ENCODE assay signal across 22 cellular contexts in genomic region chr15:63446260-63446659, GRCh38. TPM values are rescaled to one million over a fixed set of nuclear protein-coding genes. Genes with fewer than 3 reads are reported as not detected.
DNase-seq lines count a peak whose midpoint lies in the region; ATAC-seq lines count a peak whose summit lies in the region.
"Had no signal": no experiment of that assay in that cellular context is flagged by ENCODE, and none has a peak within 500 bp of the region (broad histone marks: within the 10 kb centered on the region; RNA-seq: fewer than 3 reads in every experiment).

No MANE protein-coding gene starts in this region.

- H3K36me3 Mint-ChIP-seq in activated CD4-positive, alpha-beta T cell treated with anti-CD3 and anti-CD28 coated beads, Interleukin-2, amount 10 ng/mL, durations not matched to agents 24 days and 14 days (ENCODE audit: low read depth) = no peaks in the 10 kb centered on the region
- H3K36me3 Mint-ChIP-seq in IgD-negative memory B cell = no peaks in the 10 kb centered on the region
- H3K36me3 Mint-ChIP-seq in activated T-helper 17 cell treated with anti-CD3 and anti-CD28 coated beads, Interleukin-2, amount 50 U/mL, for 72 hours (ENCODE audit: low read depth) = no peaks in the 10 kb centered on the region
- peaks cover 0 to 1% (median 0%) of the 10 kb centered on the region in 5 donors for H3K36me3 Mint-ChIP-seq in naive thymus-derived CD4-positive, alpha-beta T cell
- H3K36me3 Mint-ChIP-seq: CD14-positive monocyte, type B pancreatic cell had no signal

- ATAC-seq in activated T-helper 17 cell treated with anti-CD3 and anti-CD28 coated beads, Interleukin-2, amount 50 U/mL, for 72 hours (replicated peaks) = peak; percentile 38
- ATAC-seq in naive thymus-derived CD4-positive, alpha-beta T cell = peak; percentile 88
- ATAC-seq: foreskin keratinocyte, HCT116, heart left ventricle, Panc1, right lobe of liver had no signal

- no peak overlapping the region for H3K27ac Mint-ChIP-seq in activated CD4-positive, alpha-beta T cell treated with anti-CD3 and anti-CD28 coated beads, Interleukin-2, amount 10 ng/mL, durations not matched to agents 24 days and 14 days
- H3K27ac Mint-ChIP-seq in IgD-negative memory B cell = peak overlapping the region in 2 of 3 donors; percentile 21 to 59
- H3K27ac Mint-ChIP-seq in activated T-helper 17 cell treated with anti-CD3 and anti-CD28 coated beads, Interleukin-2, amount 50 U/mL, for 72 hours = peak overlapping the region; percentile 25
- peak overlapping the region in 6 of 9 donors; percentile 4 to 86 (median 70) for H3K27ac Mint-ChIP-seq in naive thymus-derived CD4-positive, alpha-beta T cell
- H3K27ac Mint-ChIP-seq: T-helper 2 cell treated with Interferon-gamma antibody and Interleukin-4, amounts not matched to agents 5 μg/mL and 100 μg/mL, for 36 hours; type B pancreatic cell had no signal

- peak; percentile 60 for DNase-seq in activated CD4-positive, alpha-beta T cell treated with anti-CD3 and anti-CD28 coated beads, Interleukin-2, amount 10 ng/mL, durations not matched to agents 24 days and 14 days
- no peak for DNase-seq in activated CD4-positive, alpha-beta T cell treated with anti-CD3 and anti-CD28 coated beads, Interleukin-2, amount 50 U/mL, for 48 hours
- DNase-seq in naive thymus-derived CD4-positive, alpha-beta T cell = peak in 6 of 9 donors; percentile 31 to 76 (median 54)
- DNase-seq in DMS53 treated with DMSO at 0.1 percent for 48 hours (lab: John Stamatoyannopoulos, UW; ENCODE audit: unreplicated experiment) = no peak
- no peak for DNase-seq in NCI-H82 treated with DMSO at 0.1 percent for 48 hours (lab: John Stamatoyannopoulos, UW; ENCODE audit: unreplicated experiment)
- DNase-seq in H4 (ENCODE audit: low spot score) = no peak
- DNase-seq: activated CD4-positive, alpha-beta T cell treated with anti-CD3 and anti-CD28 coated beads for 1 hour; dermis blood vessel endothelial cell; esophagus squamous epithelium; foreskin keratinocyte; heart left ventricle; right lobe of liver; SHP77; spleen; substantia nigra had no signal

- H3K27ac ChIP-seq in naive thymus-derived CD4-positive, alpha-beta T cell (ENCODE audit: low read depth, low read length) = peak overlapping the region; percentile 63
- H3K27ac ChIP-seq: esophagus squamous epithelium, foreskin keratinocyte, heart left ventricle, right lobe of liver had no signal

- peaks cover 0 to 2% of the 10 kb centered on the region in 2 donors for H3K4me1 ChIP-seq in naive thymus-derived CD4-positive, alpha-beta T cell (ENCODE audit: control insufficient read depth in 2 of 2, insufficient read depth in 2 of 2, low read length in 2 of 2)
- H3K4me1 ChIP-seq: foreskin keratinocyte had no signal

- peaks cover 9% of the 10 kb centered on the region for H3K27me3 Mint-ChIP-seq in activated CD4-positive, alpha-beta T cell treated with anti-CD3 and anti-CD28 coated beads, Interleukin-2, amount 10 ng/mL, durations not matched to agents 24 days and 14 days
- peaks cover 3% of the 10 kb centered on the region for H3K27me3 Mint-ChIP-seq in IgD-negative memory B cell
- no peaks in the 10 kb centered on the region for H3K27me3 Mint-ChIP-seq in activated T-helper 17 cell treated with anti-CD3 and anti-CD28 coated beads, Interleukin-2, amount 50 U/mL, for 72 hours
- peaks cover 0 to 10% (median 0%) of the 10 kb centered on the region in 5 donors for H3K27me3 Mint-ChIP-seq in naive thymus-derived CD4-positive, alpha-beta T cell
- H3K27me3 Mint-ChIP-seq: type B pancreatic cell had no signal

- POLR2A ChIA-PET in naive thymus-derived CD4-positive, alpha-beta T cell (lab: Charles Lee) = interaction anchor here (1.9 kb wide), 1 partner anchor 9 kb away, joined by 9 read pairs; no protein-coding TSS in a partner anchor

- no peak overlapping the region for H3K4me3 ChIP-seq in naive thymus-derived CD4-positive, alpha-beta T cell (ENCODE audit: low read length)
- H3K4me3 ChIP-seq: esophagus squamous epithelium, heart left ventricle, right lobe of liver, spleen had no signal

- intact Hi-C loops in activated CD4-positive, alpha-beta T cell treated with anti-CD3 and anti-CD28 coated beads, Interleukin-2, amount 10 ng/mL, durations not matched to agents 24 days and 14 days (cut with micrococcal nuclease) = no loop called here
- intact Hi-C loops in naive thymus-derived CD4-positive, alpha-beta T cell (cut with micrococcal nuclease) = no loop called here

- no peaks in the 10 kb centered on the region for H3K36me3 ChIP-seq in naive thymus-derived CD4-positive, alpha-beta T cell (ENCODE audit: control insufficient read depth in 2 of 3, insufficient read depth in 3 of 3, low read length in 3 of 3)
- H3K36me3 ChIP-seq: esophagus squamous epithelium, heart left ventricle, right lobe of liver, spleen had no signal

- H3K4me1 Mint-ChIP-seq in activated CD4-positive, alpha-beta T cell treated with anti-CD3 and anti-CD28 coated beads, Interleukin-2, amount 10 ng/mL, durations not matched to agents 24 days and 14 days = peaks cover 4% of the 10 kb centered on the region
- H3K4me1 Mint-ChIP-seq in IgD-negative memory B cell = peaks cover 0 to 3% (median 3%) of the 10 kb centered on the region in 3 donors
- peaks cover 8% of the 10 kb centered on the region for H3K4me1 Mint-ChIP-seq in activated T-helper 17 cell treated with anti-CD3 and anti-CD28 coated beads, Interleukin-2, amount 50 U/mL, for 72 hours
- H3K4me1 Mint-ChIP-seq in naive thymus-derived CD4-positive, alpha-beta T cell = peaks cover 0 to 30% (median 13%) of the 10 kb centered on the region in 7 donors

- CTCF ChIA-PET in naive thymus-derived CD4-positive, alpha-beta T cell (lab: Charles Lee) = interaction anchor here (1.1 kb wide), 1 partner anchor 32 kb away, joined by 3 read pairs; no protein-coding TSS in a partner anchor

- no peak overlapping the region for H3K4me3 Mint-ChIP-seq in activated CD4-positive, alpha-beta T cell treated with anti-CD3 and anti-CD28 coated beads, Interleukin-2, amount 10 ng/mL, durations not matched to agents 24 days and 14 days
- H3K4me3 Mint-ChIP-seq in IgD-negative memory B cell = no peak overlapping the region
- no peak overlapping the region for H3K4me3 Mint-ChIP-seq in activated T-helper 17 cell treated with anti-CD3 and anti-CD28 coated beads, Interleukin-2, amount 50 U/mL, for 72 hours
- H3K4me3 Mint-ChIP-seq in naive thymus-derived CD4-positive, alpha-beta T cell = peak overlapping the region in 2 of 10 donors; percentile 1 to 47
- H3K4me3 Mint-ChIP-seq: CD14-positive monocyte; T-helper 2 cell treated with Interferon-gamma antibody and Interleukin-4, amounts not matched to agents 5 μg/mL and 100 μg/mL, for 36 hours; type B pancreatic cell had no signal

- H3K9me3 ChIP-seq in naive thymus-derived CD4-positive, alpha-beta T cell (ENCODE audit: control insufficient read depth in 2 of 3, low read length in 3 of 3) = no peaks in the 10 kb centered on the region
- H3K9me3 ChIP-seq: esophagus squamous epithelium, heart left ventricle, right lobe of liver, spleen had no signal

- H3K27me3 ChIP-seq in naive thymus-derived CD4-positive, alpha-beta T cell (ENCODE audit: control insufficient read depth in 2 of 2, insufficient read depth in 2 of 2, low read length in 2 of 2) = no peaks in the 10 kb centered on the region
- H3K27me3 ChIP-seq: esophagus squamous epithelium, heart left ventricle, right lobe of liver, spleen had no signal

- peaks cover 2% of the 10 kb centered on the region for H3K9me3 Mint-ChIP-seq in activated CD4-positive, alpha-beta T cell treated with anti-CD3 and anti-CD28 coated beads, Interleukin-2, amount 10 ng/mL, durations not matched to agents 24 days and 14 days
- H3K9me3 Mint-ChIP-seq in IgD-negative memory B cell = no peaks in the 10 kb centered on the region
- H3K9me3 Mint-ChIP-seq in activated T-helper 17 cell treated with anti-CD3 and anti-CD28 coated beads, Interleukin-2, amount 50 U/mL, for 72 hours = no peaks in the 10 kb centered on the region
- H3K9me3 Mint-ChIP-seq in naive thymus-derived CD4-positive, alpha-beta T cell = no peaks in the 10 kb centered on the region
- H3K9me3 Mint-ChIP-seq: T-helper 2 cell treated with Interferon-gamma antibody and Interleukin-4, amounts not matched to agents 5 μg/mL and 100 μg/mL, for 36 hours; type B pancreatic cell had no signal

RNA-seq across cellular contexts. Expression of gene USP3, which starts 58.1 kb away (rescaled TPM):
- total RNA-seq in activated CD4-positive, alpha-beta T cell treated with anti-CD3 and anti-CD28 coated beads, Interleukin-2, amount 10 ng/mL, durations not matched to agents 24 days and 14 days = 46.7 and 49.2 TPM in 2 replicates
- polyA plus RNA-seq in IgD-negative memory B cell = 42.7 TPM
- 100 to 1,000 TPM in 1 of 2 donors, 10 to 100 TPM in 1; 60.9 to 102 TPM for total RNA-seq in activated T-helper 17 cell treated with anti-CD3 and anti-CD28 coated beads, Interleukin-2, amount 50 U/mL, for 72 hours
- total RNA-seq in naive thymus-derived CD4-positive, alpha-beta T cell = 100 to 1,000 TPM in 4 of 5 experiments, 10 to 100 TPM in 1; 64.2 to 288 (median 155) TPM
- polyA plus RNA-seq in naive thymus-derived CD4-positive, alpha-beta T cell = 10 to 100 TPM; 53.3 to 62.8 TPM
- total RNA-seq in H4 (2014; rRNA removed; shearing (Covaris generic)) = 31.0 and 48.3 TPM in 2 replicates

Comparison
In these comparisons a context has a peak if more than half of its experiments do, and no peak if none do; other contexts are left out.
1. DNase-seq: peak in activated CD4-positive, alpha-beta T cell treated with anti-CD3 and anti-CD28 coated beads, Interleukin-2, amount 10 ng/mL, durations not matched to agents 24 days and 14 days (single experiment) and naive thymus-derived CD4-positive, alpha-beta T cell (6 of 9); none in activated CD4-positive, alpha-beta T cell treated with anti-CD3 and anti-CD28 coated beads, Interleukin-2, amount 50 U/mL, for 48 hours (0 of 2), DMS53 treated with DMSO at 0.1 percent for 48 hours (single experiment), NCI-H82 treated with DMSO at 0.1 percent for 48 hours (single experiment) and H4 (single experiment).